ENCODE assay signal across 17 cellular contexts in genomic region chr4:6724461-6725111, GRCh38. TPM values are rescaled to one million over a fixed set of nuclear protein-coding genes. Genes with fewer than 3 reads are reported as not detected.
DNase-seq lines count a peak whose midpoint lies in the region; ATAC-seq, FAIRE-seq and TF ChIP-seq lines count a peak whose summit lies in the region.
"Had no signal": no experiment of that assay in that cellular context is flagged by ENCODE, and none has a peak within 500 bp of the region (broad histone marks: within the 10 kb centered on the region; RNA-seq: fewer than 3 reads in every experiment).

No MANE protein-coding gene starts in this region.

- CTCF ChIA-PET in HEK293T (lab: Yijun Ruan, JAX), result no interaction called here

- DNase-seq in HFFc6, result peak; percentile 37
- DNase-seq in brain microvascular endothelial cell, result peak; percentile 37
- peak; percentile 75 for DNase-seq in kidney
- DNase-seq in spleen, result peak; percentile 71
- no peak for DNase-seq in glutamatergic neuron
- no peak for DNase-seq in HEK293T (ENCODE audit: extremely low spot score)
- DNase-seq: activated CD4-positive, alpha-beta T cell treated with anti-CD3 and anti-CD28 coated beads, Interleukin-2, amount 10 ng/mL, durations not matched to agents 7 days and 5 days; activated T-cell treated with anti-CD3 and anti-CD28 coated beads, Interleukin-2, amount 50 U/mL, for 4 hours; mesendoderm; NCI-H2029 treated with DMSO at 0.1 percent for 48 hours; NCI-H69; PC-3; stimulated activated CD4-positive, alpha-beta T cell treated with anti-CD3 and anti-CD28 coated beads, Interleukin-4, amount 100 ng/mL, for 1 hour had no signal

- no peak for TF ChIP-seq CTCF in HFFc6 (IDR thresholded peaks at IDR 0.05)
- TF ChIP-seq CTCF in brain microvascular endothelial cell (IDR thresholded peaks at IDR 0.05; ENCODE audit: low read depth, low read length, missing control alignments), result no peak
- TF ChIP-seq CTCF in kidney (IDR thresholded peaks at IDR 0.05; ENCODE audit: borderline replicate concordance, extremely low read depth, insufficient read depth), result no peak
- TF ChIP-seq CTCF in spleen (IDR thresholded peaks at IDR 0.05 in 8 of 11, conservative IDR thresholded peaks at IDR 0.05 in 3 of 11), result no peak
- TF ChIP-seq CTCF in glutamatergic neuron (IDR thresholded peaks at IDR 0.05; ENCODE audit: partially characterized antibody, unreplicated experiment), result no peak

- TF ChIP-seq POLR2A in spleen (IDR thresholded peaks at IDR 0.05), result no peak

- H3K27ac ChIP-seq in brain microvascular endothelial cell, result no peak overlapping the region
- no peak overlapping the region for H3K27ac ChIP-seq in kidney (ENCODE audit: low read depth in 2 of 2, low read length in 2 of 2)
- H3K27ac ChIP-seq in spleen, result peak overlapping the region in 2 of 8 donors; percentile 5 to 15
- H3K27ac ChIP-seq: coronary artery, thoracic aorta had no signal

- POLR2A ChIA-PET in HEK293T (lab: Yijun Ruan, JAX), result no interaction called here

- 64 to 79% (median 71%) methylated on average over 16 to 21 of the region's 21 CpGs for WGBS in spleen, 5 donors

- H3K27me3 ChIP-seq in brain microvascular endothelial cell (replicated peaks), result no peaks in the 10 kb centered on the region
- no peaks in the 10 kb centered on the region for H3K27me3 ChIP-seq in spleen (replicated peaks in 1 of 7)

- H3K9me3 ChIP-seq in kidney (ENCODE audit: control insufficient read depth in 1 of 2, low read length in 2 of 2) (no peaks in the 10 kb centered on the region), spleen (no peaks in the 10 kb centered on the region)
- H3K9me3 ChIP-seq: thoracic aorta had no signal

- no peaks in the 10 kb centered on the region for H3K36me3 ChIP-seq in brain microvascular endothelial cell (replicated peaks)
- no peaks in the 10 kb centered on the region for H3K36me3 ChIP-seq in kidney (ENCODE audit: control insufficient read depth in 1 of 2, insufficient read depth in 2 of 2, low read length in 2 of 2)
- no peaks in the 10 kb centered on the region for H3K36me3 ChIP-seq in spleen
- H3K36me3 ChIP-seq: thoracic aorta had no signal

- peaks cover 17% of the 10 kb centered on the region for H3K4me1 Mint-ChIP-seq in HFFc6 (ENCODE audit: low read depth)
- peaks cover 21% of the 10 kb centered on the region for H3K4me1 Mint-ChIP-seq in glutamatergic neuron (ENCODE audit: low read depth, unreplicated experiment)

- no peaks in the 10 kb centered on the region for H3K36me3 Mint-ChIP-seq in HFFc6 (ENCODE audit: low read depth)
- H3K36me3 Mint-ChIP-seq in glutamatergic neuron (ENCODE audit: unreplicated experiment), result no peaks in the 10 kb centered on the region

- no peak overlapping the region for H3K9ac ChIP-seq in kidney (ENCODE audit: low read length in 2 of 2)

- no peak for ATAC-seq in HG02759 (IDR thresholded peaks at IDR 0.05; ENCODE audit: unreplicated experiment)
- no peak for ATAC-seq in GM18511 (IDR thresholded peaks at IDR 0.05; ENCODE audit: unreplicated experiment)
- ATAC-seq: activated T-cell treated with anti-CD3 and anti-CD28 coated beads, Interleukin-2, amount 50 U/mL, for 4 hours; PC-3 had no signal

- intact Hi-C loops in kidney (cut with DNase I) (loop anchor here (5.0 kb wide), 1 partner anchor 148 kb away; no protein-coding TSS in a partner anchor), spleen (cut with DNase I; ENCODE audit: low total_unique reads) (loop anchor here (5.0 kb wide), 2 partner anchors 148 to 348 kb away; no protein-coding TSS in a partner anchor)

- H3K9me3 Mint-ChIP-seq in HFFc6 (peaks cover 5% of the 10 kb centered on the region; the same call in 1 of the 2 replicates), glutamatergic neuron (ENCODE audit: unreplicated experiment) (peaks cover 14% of the 10 kb centered on the region)
- H3K9me3 Mint-ChIP-seq: activated CD4-positive, alpha-beta T cell treated with anti-CD3 and anti-CD28 coated beads, Interleukin-2, amount 10 ng/mL, durations not matched to agents 7 days and 5 days; activated T-cell treated with anti-CD3 and anti-CD28 coated beads, Interleukin-2, amount 50 U/mL, for 4 hours had no signal

- no peak for FAIRE-seq in kidney (lab: Jason Lieb, UNC)

- in situ Hi-C loops in brain microvascular endothelial cell (cut with HindIII; ENCODE audit: low pct_ligation_motif_present, low sequenced_read_pairs), result loop anchor here (25.0 kb wide), 1 partner anchor 138 kb away; no protein-coding TSS in a partner anchor

- no peak overlapping the region for H3K4me3 Mint-ChIP-seq in HFFc6
- H3K4me3 Mint-ChIP-seq in glutamatergic neuron (ENCODE audit: unreplicated experiment), result no peak overlapping the region
- H3K4me3 Mint-ChIP-seq: activated CD4-positive, alpha-beta T cell treated with anti-CD3 and anti-CD28 coated beads, Interleukin-2, amount 10 ng/mL, durations not matched to agents 7 days and 5 days; activated T-cell treated with anti-CD3 and anti-CD28 coated beads, Interleukin-2, amount 50 U/mL, for 4 hours had no signal

- no peak overlapping the region for H3K4me3 ChIP-seq in brain microvascular endothelial cell (ENCODE audit: low read depth, low read length)
- no peak overlapping the region for H3K4me3 ChIP-seq in kidney (ENCODE audit: low read length in 2 of 2)
- H3K4me3 ChIP-seq in spleen, result no peak overlapping the region
- H3K4me3 ChIP-seq: coronary artery, thoracic aorta had no signal

- peaks cover 2% of the 10 kb centered on the region for H3K27me3 Mint-ChIP-seq in HFFc6 (ENCODE audit: insufficient read depth)
- peaks cover 5% of the 10 kb centered on the region for H3K27me3 Mint-ChIP-seq in glutamatergic neuron (ENCODE audit: unreplicated experiment)
- H3K27me3 Mint-ChIP-seq: activated CD4-positive, alpha-beta T cell treated with anti-CD3 and anti-CD28 coated beads, Interleukin-2, amount 10 ng/mL, durations not matched to agents 7 days and 5 days had no signal

- H3K27ac Mint-ChIP-seq in HFFc6, result peak overlapping the region; percentile 73
- H3K27ac Mint-ChIP-seq in glutamatergic neuron (ENCODE audit: unreplicated experiment), result no peak overlapping the region
- H3K27ac Mint-ChIP-seq: activated CD4-positive, alpha-beta T cell treated with anti-CD3 and anti-CD28 coated beads, Interleukin-2, amount 10 ng/mL, durations not matched to agents 7 days and 5 days had no signal

- H3K4me1 ChIP-seq in kidney (ENCODE audit: control insufficient read depth in 1 of 2, insufficient read depth in 1 of 2, low read depth in 1 of 2, low read length in 2 of 2) (peaks cover 0 to 5% of the 10 kb centered on the region in 2 donors), spleen (peaks cover 5 to 35% (median 16%) of the 10 kb centered on the region in 6 donors)

TF ChIP-seq in HEK293T, 16 proteins besides CTCF, POLR2A, EP300 and RAD21:
- TF ChIP-seq PKNOX1 (IDR thresholded peaks at IDR 0.05), result no peak
- TF ChIP-seq FOXK2 (IDR thresholded peaks at IDR 0.05), result no peak
- TF ChIP-seq HDGF (IDR thresholded peaks at IDR 0.05; ENCODE audit: borderline replicate concordance), result no peak
- TF ChIP-seq ARNT (IDR thresholded peaks at IDR 0.05), result no peak
- TF ChIP-seq BHLHE40 (IDR thresholded peaks at IDR 0.05; ENCODE audit: borderline replicate concordance), result no peak
- TF ChIP-seq SUZ12 (IDR thresholded peaks at IDR 0.05), result no peak
- no peak for TF ChIP-seq L3MBTL2 (conservative IDR thresholded peaks at IDR 0.05)
- TF ChIP-seq TARDBP (IDR thresholded peaks at IDR 0.05), result no peak
- TF ChIP-seq FOXA1 (IDR thresholded peaks at IDR 0.05), result no peak

RNA-seq across cellular contexts. Expression of gene BLOC1S4, which starts 8.6 kb away (rescaled TPM):
- total RNA-seq in HFFc6 (2021; fragmentation: NEBNext Ultra II Directional; extraction: Animal tissue kit (Norgen Biotek cat#: 25700)), result 10 to 100 TPM; 12.7 to 19.0 (median 14.2) TPM
- total RNA-seq in kidney (14.2 TPM), spleen (10 to 100 TPM; 13.4 to 24.2 (median 16.7) TPM), glutamatergic neuron (ENCODE audit: unreplicated experiment) (22.5 TPM)
- polyA plus RNA-seq in kidney (ENCODE audit: insufficient read depth, low read depth, low replicate concordance) (12.3 TPM), spleen (10 to 100 TPM; 19.6 to 22.8 (median 20.3) TPM)

RNA-seq across cellular contexts. Expression of gene MRFAP1L1, which starts 14.9 kb away (rescaled TPM):
- total RNA-seq in HFFc6 (2021; fragmentation: NEBNext Ultra II Directional; extraction: Animal tissue kit (Norgen Biotek cat#: 25700)), result 10 to 100 TPM; 35.5 to 41.0 (median 40.1) TPM
- total RNA-seq in kidney (57.1 TPM), spleen (10 to 100 TPM; 45.6 to 96.9 (median 57.1) TPM), glutamatergic neuron (ENCODE audit: unreplicated experiment) (66.1 TPM)
- polyA plus RNA-seq in kidney (ENCODE audit: insufficient read depth, low read depth, low replicate concordance) (69.1 TPM), spleen (10 to 100 TPM; 50.6 to 74.2 (median 67.7) TPM)

RNA-seq across cellular contexts. Expression of gene S100P, which starts 30.9 kb away (rescaled TPM):
- total RNA-seq in HFFc6 (2021; fragmentation: NEBNext Ultra II Directional; extraction: Animal tissue kit (Norgen Biotek cat#: 25700)), result not detected
- total RNA-seq in kidney (not detected), spleen (100 to 1,000 TPM in 2 of 7 donors, 10 to 100 TPM in 5; 17.1 to 162 (median 34.9) TPM), glutamatergic neuron (ENCODE audit: unreplicated experiment) (not detected)
- polyA plus RNA-seq in kidney (ENCODE audit: insufficient read depth, low read depth, low replicate concordance) (not detected), spleen (10 to 100 TPM in 1 of 3 donors, 1 to 10 TPM in 2; 3.5 to 15.3 (median 8.8) TPM)

RNA-seq across cellular contexts. Expression of gene KIAA0232, which starts 57.9 kb away (rescaled TPM):
- 10 to 100 TPM; 15.2 to 21.2 (median 19.0) TPM for total RNA-seq in HFFc6 (2021; fragmentation: NEBNext Ultra II Directional; extraction: Animal tissue kit (Norgen Biotek cat#: 25700))
- total RNA-seq in kidney (39.9 TPM), spleen (10 to 100 TPM; 28.0 to 50.6 (median 46.7) TPM), glutamatergic neuron (ENCODE audit: unreplicated experiment) (64.4 TPM)
- polyA plus RNA-seq in kidney (ENCODE audit: insufficient read depth, low read depth, low replicate concordance) (14.0 TPM), spleen (1 to 10 TPM; 3.2 to 5.9 (median 3.3) TPM)

Comparison
In these comparisons a context has a peak if more than half of its experiments do, and no peak if none do; other contexts are left out.
1. DNase-seq: peak in HFFc6 (single experiment), brain microvascular endothelial cell (single experiment), kidney (single experiment) and spleen (single experiment); none in glutamatergic neuron (single experiment) and HEK293T (single experiment).
2. RNA of gene S100P, which starts 30.9 kb away (total RNA-seq): 17.1 to 162 TPM in spleen; not detected in kidney (single experiment), not detected in HFFc6 and not detected in glutamatergic neuron (single experiment); every median in the first group is over 10 times any median in the second.